Comparison of ENCODE assay signal across 1 cellular context in genomic region chr19:50333737-50334617, GRCh38.
TF ChIP-seq lines count a peak whose summit lies in the region.

No MANE protein-coding gene starts in this region.

TF ChIP-seq in HepG2, 621 proteins besides CTCF, POLR2A, EP300 and RAD21 (continued from another document and continues in another):
- no peak for TF ChIP-seq STAG1 (CRISPR knock-in tag; IDR thresholded peaks at IDR 0.05)
- TF ChIP-seq ATF1 (CRISPR knock-in tag; IDR thresholded peaks at IDR 0.05): peak; percentile 81
- TF ChIP-seq ZNF275 (CRISPR knock-in tag; IDR thresholded peaks at IDR 0.05; ENCODE audit: borderline replicate concordance): peak; percentile 89
- peak; percentile 89 for TF ChIP-seq ZNF772 (CRISPR knock-in tag; IDR thresholded peaks at IDR 0.05)
- no peak for TF ChIP-seq SOX6 (IDR thresholded peaks at IDR 0.05)
- peak; percentile 59 for TF ChIP-seq SOX6 (CRISPR knock-in tag; IDR thresholded peaks at IDR 0.05)
- no peak for TF ChIP-seq DPF2 (CRISPR knock-in tag; IDR thresholded peaks at IDR 0.05; ENCODE audit: borderline replicate concordance, low read depth)
- 0 out of 2 replicates have a peak, but pooled peaks have one; percentile 50 for TF ChIP-seq TMF1 (CRISPR knock-in tag; IDR thresholded peaks at IDR 0.05; ENCODE audit: low read depth)
- TF ChIP-seq HIVEP1 (CRISPR knock-in tag; IDR thresholded peaks at IDR 0.05): peak; percentile 89
- TF ChIP-seq ZMYM4 (CRISPR knock-in tag; IDR thresholded peaks at IDR 0.05): no peak
- TF ChIP-seq SP4 (CRISPR knock-in tag; IDR thresholded peaks at IDR 0.05): no peak
- TF ChIP-seq ZNF652 (CRISPR knock-in tag; IDR thresholded peaks at IDR 0.05; ENCODE audit: borderline replicate concordance, low read depth): no peak
- TF ChIP-seq KDM5A (IDR thresholded peaks at IDR 0.05; ENCODE audit: borderline replicate concordance, low read length): no peak
- TF ChIP-seq CBFB (CRISPR knock-in tag; IDR thresholded peaks at IDR 0.05): no peak
- no peak for TF ChIP-seq JUNB (CRISPR knock-in tag; IDR thresholded peaks at IDR 0.05; ENCODE audit: borderline replicate concordance)
- TF ChIP-seq ZSCAN9 (CRISPR knock-in tag; IDR thresholded peaks at IDR 0.05; ENCODE audit: borderline replicate concordance): no peak
- 0 out of 2 replicates have a peak, but pooled peaks have one; percentile 39 for TF ChIP-seq ZHX2 (IDR thresholded peaks at IDR 0.05; ENCODE audit: low read depth)
- TF ChIP-seq ZHX2 (CRISPR knock-in tag; IDR thresholded peaks at IDR 0.05; ENCODE audit: borderline replicate concordance): 0 out of 2 replicates have a peak, but pooled peaks have one; percentile 41
- TF ChIP-seq PAWR (CRISPR knock-in tag; IDR thresholded peaks at IDR 0.05; ENCODE audit: borderline replicate concordance): no peak
- peak; percentile 73; the same call in 1 of the 2 replicates for TF ChIP-seq RFXAP (CRISPR knock-in tag; IDR thresholded peaks at IDR 0.05; ENCODE audit: borderline replicate concordance)
- TF ChIP-seq GFI1 (CRISPR knock-in tag; IDR thresholded peaks at IDR 0.05; ENCODE audit: borderline replicate concordance): no peak
- TF ChIP-seq ZNF776 (CRISPR knock-in tag; IDR thresholded peaks at IDR 0.05): peak; percentile 93; the same call in 1 of the 2 replicates
- no peak for TF ChIP-seq ZNF20 (CRISPR knock-in tag; IDR thresholded peaks at IDR 0.05)
- TF ChIP-seq GLI4 (CRISPR knock-in tag; IDR thresholded peaks at IDR 0.05; ENCODE audit: borderline replicate concordance): no peak
- TF ChIP-seq ZNF160 (CRISPR knock-in tag; IDR thresholded peaks at IDR 0.05): peak; percentile 88; the same call in 1 of the 2 replicates
- TF ChIP-seq ZBTB7A (CRISPR knock-in tag; IDR thresholded peaks at IDR 0.05): 0 out of 2 replicates have a peak, but pooled peaks have one; percentile 27
- TF ChIP-seq SMAD3 (CRISPR knock-in tag; IDR thresholded peaks at IDR 0.05): no peak
- no peak for TF ChIP-seq FLYWCH1 (CRISPR knock-in tag; IDR thresholded peaks at IDR 0.05)
- TF ChIP-seq BRCA1 (CRISPR knock-in tag; IDR thresholded peaks at IDR 0.05): 0 out of 2 replicates have a peak, but pooled peaks have one; percentile 46
- no peak for TF ChIP-seq PCBP2 (optimal IDR thresholded peaks at IDR 0.05; ENCODE audit: low read depth, low read length, poor library complexity, severe bottlenecking)
- peak; percentile 27; the same call in 1 of the 2 replicates for TF ChIP-seq MTA1 (CRISPR knock-in tag; IDR thresholded peaks at IDR 0.05; ENCODE audit: borderline replicate concordance)
- no peak for TF ChIP-seq EZH2 (conservative IDR thresholded peaks at IDR 0.05; ENCODE audit: low read depth, low read length)
- TF ChIP-seq HNRNPUL1 (IDR thresholded peaks at IDR 0.05; ENCODE audit: low read depth, low read length): no peak
- peak; percentile 78; the same call in 1 of the 2 replicates for TF ChIP-seq KDM2A (CRISPR knock-in tag; IDR thresholded peaks at IDR 0.05; ENCODE audit: borderline replicate concordance, low read depth)
- no peak for TF ChIP-seq GPBP1L1 (CRISPR knock-in tag; IDR thresholded peaks at IDR 0.05)
- peak; percentile 59 for TF ChIP-seq AGO1 (IDR thresholded peaks at IDR 0.05; ENCODE audit: low read depth, low read length, poor library complexity, severe bottlenecking)
- no peak for TF ChIP-seq ZNF460 (CRISPR knock-in tag; IDR thresholded peaks at IDR 0.05; ENCODE audit: borderline replicate concordance)
- peak; percentile 81 for TF ChIP-seq ZBTB14 (CRISPR knock-in tag; IDR thresholded peaks at IDR 0.05)
- TF ChIP-seq XBP1 (CRISPR knock-in tag; IDR thresholded peaks at IDR 0.05): 0 out of 2 replicates have a peak, but pooled peaks have one; percentile 30
- TF ChIP-seq ZNF639 (CRISPR knock-in tag; conservative IDR thresholded peaks at IDR 0.05): no peak
- TF ChIP-seq SMARCC2 (IDR thresholded peaks at IDR 0.05): no peak
- TF ChIP-seq ZNF574 (CRISPR knock-in tag; IDR thresholded peaks at IDR 0.05): peak; percentile 70
- TF ChIP-seq ZNF580 (CRISPR knock-in tag; IDR thresholded peaks at IDR 0.05; ENCODE audit: borderline replicate concordance, low read depth): peak; percentile 43; the same call in 1 of the 2 replicates
- TF ChIP-seq NR3C1 (CRISPR knock-in tag; IDR thresholded peaks at IDR 0.05): no peak; the same call in 1 of the 2 replicates
- TF ChIP-seq ZNF552 (CRISPR knock-in tag; IDR thresholded peaks at IDR 0.05; ENCODE audit: borderline replicate concordance): peak; percentile 85; the same call in 1 of the 2 replicates
- peak; percentile 35; the same call in 1 of the 2 replicates for TF ChIP-seq FOSL1 (CRISPR knock-in tag; IDR thresholded peaks at IDR 0.05; ENCODE audit: borderline replicate concordance)
- 0 out of 2 replicates have a peak, but pooled peaks have one; percentile 46 for TF ChIP-seq DNMT3B (CRISPR knock-in tag; conservative IDR thresholded peaks at IDR 0.05)
- TF ChIP-seq CREBL2 (CRISPR knock-in tag; IDR thresholded peaks at IDR 0.05; ENCODE audit: borderline replicate concordance): 0 out of 2 replicates have a peak, but pooled peaks have one; percentile 90
- TF ChIP-seq HMG20A (CRISPR knock-in tag; IDR thresholded peaks at IDR 0.05; ENCODE audit: borderline replicate concordance): no peak
- no peak for TF ChIP-seq SRSF9 (IDR thresholded peaks at IDR 0.05; ENCODE audit: borderline replicate concordance, insufficient read depth, low read depth, low read length, poor library complexity, severe bottlenecking)
- no peak for TF ChIP-seq ZBTB1 (CRISPR knock-in tag; IDR thresholded peaks at IDR 0.05; ENCODE audit: borderline replicate concordance)
- peak; percentile 16; the same call in 1 of the 2 replicates for TF ChIP-seq SAFB2 (CRISPR knock-in tag; IDR thresholded peaks at IDR 0.05; ENCODE audit: borderline replicate concordance, low read depth)
- TF ChIP-seq RNF219 (CRISPR knock-in tag; IDR thresholded peaks at IDR 0.05): no peak
- TF ChIP-seq MIER2 (CRISPR knock-in tag; IDR thresholded peaks at IDR 0.05): no peak
